Comparison of ENCODE assay signal across 22 cellular contexts in genomic region chr18:66110607-66111006, GRCh38.
DNase-seq lines count a peak whose midpoint lies in the region; ATAC-seq and TF ChIP-seq lines count a peak whose summit lies in the region.
"Had no signal": no experiment of that assay in that cellular context is flagged by ENCODE, and none has a peak within 500 bp of the region (broad histone marks: within the 10 kb centered on the region; RNA-seq: fewer than 3 reads in every experiment).

No MANE protein-coding gene starts in this region.

- 70% methylated on average over 1 of the region's 1 CpG for WGBS in right cardiac atrium

- no peaks in the 10 kb centered on the region for H3K27me3 Mint-ChIP-seq in nephron progenitor cell (ENCODE audit: low read depth, poor library complexity)
- H3K27me3 Mint-ChIP-seq: CD4-positive, alpha-beta T cell; CD8-positive, alpha-beta memory T cell had no signal

- no peaks in the 10 kb centered on the region for H3K36me3 Mint-ChIP-seq in nephron progenitor cell (ENCODE audit: low read depth)
- H3K36me3 Mint-ChIP-seq: CD14-positive monocyte; CD8-positive, alpha-beta memory T cell had no signal

- H3K9me3 ChIP-seq in SK-N-MC (ENCODE audit: low read depth, low read length): no peaks in the 10 kb centered on the region
- no peaks in the 10 kb centered on the region for H3K9me3 ChIP-seq in right cardiac atrium (ENCODE audit: control insufficient read depth, low read length)
- H3K9me3 ChIP-seq: A549; BE2C; BLaER1 treated with 17β-estradiol and CSF1 and Interleukin-3, amounts not matched to agents 10 nM and 100 nM had no signal

- H3K27me3 ChIP-seq in right cardiac atrium (ENCODE audit: control insufficient read depth, insufficient read depth): no peaks in the 10 kb centered on the region
- H3K27me3 ChIP-seq: BE2C; BLaER1 treated with 17β-estradiol and CSF1 and Interleukin-3, amounts not matched to agents 10 nM and 100 nM had no signal

- peak overlapping the region; percentile 12 for H3K27ac Mint-ChIP-seq in nephron progenitor cell
- H3K27ac Mint-ChIP-seq: CD14-positive monocyte; CD4-positive, alpha-beta T cell; CD8-positive, alpha-beta memory T cell had no signal

- no peak overlapping the region for H3K4me3 ChIP-seq in SK-N-MC
- H3K4me3 ChIP-seq in right cardiac atrium (ENCODE audit: low read length): no peak overlapping the region
- H3K4me3 ChIP-seq: A549; BLaER1 treated with 17β-estradiol and CSF1 and Interleukin-3, amounts not matched to agents 10 nM and 100 nM; GM12878 had no signal

- no peaks in the 10 kb centered on the region for H3K4me1 ChIP-seq in right cardiac atrium (ENCODE audit: control insufficient read depth, insufficient read depth, low read length)
- H3K4me1 ChIP-seq: A549, BE2C had no signal

- peaks cover 3% of the 10 kb centered on the region for H3K9me3 Mint-ChIP-seq in nephron progenitor cell

- H3K36me3 ChIP-seq in SK-N-MC (ENCODE audit: insufficient read depth, low read length): no peaks in the 10 kb centered on the region
- H3K36me3 ChIP-seq: BE2C; BLaER1 treated with 17β-estradiol and CSF1 and Interleukin-3, amounts not matched to agents 10 nM and 100 nM had no signal

- H3K27ac ChIP-seq in SK-N-MC (peak overlapping the region; percentile 42; the same call in 1 of the 2 replicates), right cardiac atrium (ENCODE audit: low read length) (no peak overlapping the region)
- H3K27ac ChIP-seq: A549; BLaER1 treated with 17β-estradiol and CSF1 and Interleukin-3, amounts not matched to agents 10 nM and 100 nM had no signal

- H3K9ac ChIP-seq in SK-N-MC (ENCODE audit: insufficient read length): no peak overlapping the region
- H3K9ac ChIP-seq: BLaER1 treated with 17β-estradiol and CSF1 and Interleukin-3, amounts not matched to agents 10 nM and 100 nM had no signal

- H3K4me3 Mint-ChIP-seq in nephron progenitor cell: no peak overlapping the region
- H3K4me3 Mint-ChIP-seq: CD14-positive monocyte; CD4-positive, alpha-beta T cell; CD8-positive, alpha-beta memory T cell had no signal

- DNase-seq in NCI-H2227 treated with DMSO at 0.1 percent for 48 hours (lab: John Stamatoyannopoulos, UW) (peak; percentile 22), NCI-H2227 (lab: John Stamatoyannopoulos, UW; ENCODE audit: unreplicated experiment) (no peak), SK-N-MC (ENCODE audit: low read depth, low spot score) (no peak), nephron progenitor cell (no peak), HuH-7 (ENCODE audit: low spot score) (no peak), right cardiac atrium (no peak)
- DNase-seq: 8988T; ACHN; AML-193; BE2C; CD4-positive, alpha-beta T cell; CD8-positive, alpha-beta memory T cell; DMS 273 treated with DMSO at 0.1 percent for 48 hours; DMS79; EL; GDM1; H7; HCEC 1CT had no signal

- ATAC-seq in right cardiac atrium: no peak
- ATAC-seq: A549, GM12878 had no signal

- intact Hi-C loops in right cardiac atrium (cut with DNase I): no loop called here

- peaks cover 11% of the 10 kb centered on the region for H3K4me1 Mint-ChIP-seq in nephron progenitor cell
- H3K4me1 Mint-ChIP-seq: CD8-positive, alpha-beta memory T cell had no signal

- no peak for TF ChIP-seq CTCF in nephron progenitor cell (IDR thresholded peaks at IDR 0.05)
